Comparison of ENCODE assay signal across 8 cellular contexts in the genomic region with DNA sequence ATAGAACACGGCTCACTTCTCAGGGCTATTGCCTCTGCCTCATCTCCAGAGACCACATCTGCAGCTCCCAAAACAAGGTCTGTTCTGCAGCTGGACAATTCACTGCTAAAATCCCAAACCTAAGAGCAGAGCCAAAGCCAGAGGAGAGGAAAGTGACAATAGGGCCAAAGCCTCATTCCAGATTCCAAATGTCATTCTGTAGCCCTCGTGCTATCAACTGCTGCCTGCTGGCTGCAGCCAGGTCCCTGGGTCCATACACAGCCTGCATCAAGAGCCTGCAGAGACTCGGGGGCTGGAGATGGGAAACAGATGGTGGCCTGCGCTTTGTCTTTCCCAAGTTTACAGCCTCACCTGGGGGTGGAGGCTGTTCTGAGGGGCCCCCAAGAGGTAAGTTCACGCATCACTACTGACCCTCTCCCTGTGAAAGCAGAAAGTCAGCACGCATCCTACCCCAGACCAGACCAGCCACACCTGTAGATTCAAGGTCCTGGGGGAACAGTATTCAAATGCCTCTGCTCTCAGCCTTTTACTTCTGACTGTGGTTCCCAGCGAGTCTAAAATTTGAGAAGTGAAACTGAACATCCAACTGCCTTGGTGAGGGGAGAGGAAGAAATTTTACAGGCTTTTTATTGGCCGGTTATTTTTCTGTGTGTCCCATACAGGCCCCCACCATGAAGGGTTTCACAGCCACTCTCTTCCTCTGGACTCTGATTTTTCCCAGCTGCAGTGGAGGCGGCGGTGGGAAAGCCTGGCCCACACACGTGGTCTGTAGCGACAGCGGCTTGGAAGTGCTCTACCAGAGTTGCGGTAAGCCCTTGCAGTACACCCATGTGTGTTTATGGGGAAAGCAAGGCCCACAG. TPM values are rescaled to one million over a fixed set of nuclear protein-coding genes. Genes with fewer than 3 reads are reported as not detected.
A peak's percentile ranks its signal among the peaks of the same experiment; 100 is the strongest.
DNase-seq lines count a peak whose midpoint lies in the region; ATAC-seq and TF ChIP-seq lines count a peak whose summit lies in the region.

A gene (plus strand): TSS at position 657 of the 860 bp plus-strand sequence. CDS start 15 bp downstream, at position 672.

- H3K36me3 Mint-ChIP-seq in CD14-positive monocyte (peaks cover 0 to 6% of the 10 kb centered on the region in 2 donors), chondrocyte (ENCODE audit: low read depth) (no peaks in the 10 kb centered on the region)
- no peaks in the 10 kb centered on the region for H3K36me3 Mint-ChIP-seq in activated naive CD8-positive, alpha-beta T cell

- WGBS in spleen, 5 donors: 49 to 62% (median 53%) methylated on average over 13 to 14 of the region's 14 CpGs
- 41 to 65% methylated on average over 3 to 8 of the region's 14 CpGs for WGBS in esophagus squamous epithelium, 2 donors

- peak; percentile 53 for ATAC-seq in HG03159 (IDR thresholded peaks at IDR 0.05; ENCODE audit: unreplicated experiment)

- H3K27me3 ChIP-seq in spleen (replicated peaks in 1 of 7): no peaks in the 10 kb centered on the region
- no peaks in the 10 kb centered on the region for H3K27me3 ChIP-seq in esophagus squamous epithelium

- DNase-seq in CD14-positive monocyte (ENCODE audit: low spot score) (no peak), spleen (peak; percentile 80), esophagus squamous epithelium (lab: John Stamatoyannopoulos, UW) (no peak), chondrocyte (ENCODE audit: low spot score) (no peak)
- no peak for DNase-seq in activated effector memory CD4-positive, alpha-beta T cell treated with Interleukin-2 at 50 U/mL for 16 hours

- H3K27ac Mint-ChIP-seq in CD14-positive monocyte (peak within 1 kb of the TSS; percentile 92 to 99 (median 96)), chondrocyte (ENCODE audit: unreplicated experiment) (no peak within 1 kb of the TSS)
- H3K27ac Mint-ChIP-seq in activated naive CD8-positive, alpha-beta T cell: peak within 1 kb of the TSS; percentile 86

- TF ChIP-seq CTCF in CD14-positive monocyte (IDR thresholded peaks at IDR 0.05) (no peak), spleen (IDR thresholded peaks at IDR 0.05 in 8 of 11, conservative IDR thresholded peaks at IDR 0.05 in 3 of 11) (no peak), esophagus squamous epithelium (IDR thresholded peaks at IDR 0.05) (no peak), chondrocyte (IDR thresholded peaks at IDR 0.05) (no peak)

- H3K4me3 ChIP-seq in spleen: peak within 1 kb of the TSS; percentile 15 to 77 (median 44)
- H3K4me3 ChIP-seq in esophagus squamous epithelium: peak within 1 kb of the TSS in 1 of 4 donors; percentile 36

- TF ChIP-seq POLR2A in GM19193 (IDR thresholded peaks at IDR 0.05; ENCODE audit: extremely low read depth, insufficient read depth, insufficient read length) (peak; percentile 53), spleen (IDR thresholded peaks at IDR 0.05) (no peak), esophagus squamous epithelium (IDR thresholded peaks at IDR 0.05) (no peak)

- no peaks in the 10 kb centered on the region for H3K9me3 ChIP-seq in spleen
- H3K9me3 ChIP-seq in esophagus squamous epithelium: no peaks in the 10 kb centered on the region

- no peaks in the 10 kb centered on the region for H3K27me3 Mint-ChIP-seq in CD14-positive monocyte (ENCODE audit: low read depth in 3 of 3)
- no peaks in the 10 kb centered on the region for H3K27me3 Mint-ChIP-seq in activated naive CD8-positive, alpha-beta T cell
- H3K27me3 Mint-ChIP-seq in chondrocyte (ENCODE audit: low read depth): peaks cover 7% of the 10 kb centered on the region

- H3K4me3 Mint-ChIP-seq in CD14-positive monocyte (peak within 1 kb of the TSS; percentile 87 to 96), chondrocyte (ENCODE audit: unreplicated experiment) (no peak within 1 kb of the TSS)
- H3K4me3 Mint-ChIP-seq in activated naive CD8-positive, alpha-beta T cell: peak within 1 kb of the TSS; percentile 77

- intact Hi-C loops in CD14-positive monocyte (cut with micrococcal nuclease): loop anchor here in 1 of 2 donors (10.0 kb wide), 1 partner anchor 1497 kb away; no protein-coding TSS in a partner anchor
- intact Hi-C loops in spleen (cut with DNase I; ENCODE audit: low total_unique reads): no loop called here
- intact Hi-C loops in esophagus squamous epithelium (cut with DNase I): no loop called here

- H3K36me3 ChIP-seq in spleen (no peaks in the 10 kb centered on the region), esophagus squamous epithelium (no peaks in the 10 kb centered on the region)

- peak within 1 kb of the TSS in 7 of 8 donors; percentile 15 to 91 (median 87) for H3K27ac ChIP-seq in spleen
- H3K27ac ChIP-seq in esophagus squamous epithelium: peak within 1 kb of the TSS in 2 of 4 donors; percentile 8 to 17

- H3K9me3 Mint-ChIP-seq in CD14-positive monocyte: no peaks in the 10 kb centered on the region
- H3K9me3 Mint-ChIP-seq in activated naive CD8-positive, alpha-beta T cell (ENCODE audit: low read depth): no peaks in the 10 kb centered on the region
- no peaks in the 10 kb centered on the region for H3K9me3 Mint-ChIP-seq in chondrocyte (ENCODE audit: low read depth)

- H3K4me1 Mint-ChIP-seq in CD14-positive monocyte: peaks cover 76% of the 10 kb centered on the region
- peaks cover 84% of the 10 kb centered on the region for H3K4me1 Mint-ChIP-seq in activated naive CD8-positive, alpha-beta T cell (ENCODE audit: low read depth)
- no peaks in the 10 kb centered on the region for H3K4me1 Mint-ChIP-seq in chondrocyte (ENCODE audit: low read depth)

- peaks cover 10 to 87% (median 68%) of the 10 kb centered on the region in 6 donors for H3K4me1 ChIP-seq in spleen
- H3K4me1 ChIP-seq in esophagus squamous epithelium: no peaks in the 10 kb centered on the region

RNA-seq across cellular contexts. Expression of the gene that starts here (rescaled TPM):
- polyA plus RNA-seq in CD14-positive monocyte: 100 to 1,000 TPM; 454 to 609 TPM
- total RNA-seq in spleen: 10 to 100 TPM; 31.7 to 89.9 (median 50.0) TPM
- polyA plus RNA-seq in spleen: 100 to 1,000 TPM; 106 to 145 (median 131) TPM
- total RNA-seq in esophagus squamous epithelium: 1 to 10 TPM in 2 of 4 donors, not detected in 2; 2.3 TPM
- not detected in 3 replicates for total RNA-seq in chondrocyte

Comparison
In these comparisons a context has a peak if more than half of its experiments do, and no peak if none do; other contexts are left out.
1. RNA of the gene that starts here (total RNA-seq): 31.7 to 89.9 TPM in spleen; 2.3 TPM in esophagus squamous epithelium and not detected in chondrocyte; every median in the first group is over 4 times any median in the second.